In the genomic region with DNA sequence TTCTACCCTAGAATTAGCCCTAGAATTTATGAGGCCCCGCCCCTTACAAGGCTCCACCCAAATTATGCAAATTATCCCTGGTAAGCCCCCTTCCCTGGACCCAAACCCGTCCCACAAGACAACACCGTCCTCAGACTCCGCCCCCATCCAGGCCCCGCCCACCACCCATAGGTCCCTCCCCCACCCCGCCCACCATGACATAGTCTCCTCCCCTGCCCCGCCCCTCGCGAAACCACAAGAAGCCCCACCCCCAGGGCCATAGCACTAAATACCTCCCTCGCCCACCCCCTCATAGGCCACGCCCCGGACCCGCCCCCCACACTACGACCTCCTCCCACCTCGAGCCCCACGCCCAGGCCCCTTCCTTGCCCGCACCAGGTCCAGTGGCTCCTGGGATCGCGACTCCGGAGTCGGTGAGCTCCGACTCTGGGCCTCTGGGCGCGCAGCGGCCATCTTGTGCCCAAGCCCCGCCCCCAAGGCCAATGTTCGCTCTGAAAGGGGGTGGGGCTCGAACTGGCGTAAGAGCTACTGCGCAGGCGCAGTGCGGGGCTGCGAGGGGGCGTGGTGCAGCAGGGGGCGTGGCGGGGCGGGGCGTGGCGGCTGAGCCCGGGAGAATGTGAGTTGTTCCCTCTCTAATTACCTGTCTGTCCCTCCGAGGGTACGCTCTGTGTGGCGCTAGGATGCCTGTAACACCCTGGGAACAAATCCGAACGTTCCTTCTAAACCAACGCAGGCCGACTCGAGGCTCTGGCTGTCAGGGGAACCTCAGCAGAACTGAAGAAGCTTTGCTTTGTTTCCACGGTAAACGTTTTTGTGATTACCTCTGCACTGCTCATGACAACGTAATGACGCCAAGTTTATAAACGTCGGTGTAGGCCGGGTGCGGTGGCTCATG, we compare ENCODE assay signal across 8 cellular contexts. TPM values are rescaled to one million over a fixed set of nuclear protein-coding genes. Genes with fewer than 3 reads are reported as not detected.
DNase-seq lines count a peak whose midpoint lies in the region; ATAC-seq, FAIRE-seq and TF ChIP-seq lines count a peak whose summit lies in the region.

A gene with protein sequence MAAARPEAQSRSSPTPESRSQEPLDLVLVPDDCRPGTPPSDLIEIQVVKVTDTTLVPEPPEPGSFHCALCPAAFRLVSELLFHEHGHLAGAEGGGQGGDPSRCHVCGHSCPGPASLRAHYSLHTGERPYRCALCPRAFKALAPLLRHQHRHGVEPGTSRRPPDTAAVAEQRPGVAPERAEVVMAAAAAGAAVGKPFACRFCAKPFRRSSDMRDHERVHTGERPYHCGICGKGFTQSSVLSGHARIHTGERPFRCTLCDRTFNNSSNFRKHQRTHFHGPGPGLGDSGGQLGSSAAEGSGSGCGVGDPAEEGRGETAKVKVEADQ (minus strand): TSS at position 458 of the 895 bp plus-strand sequence. CDS start 5 bp downstream, at position 453.

- FAIRE-seq in RCC 7860 (lab: Jason Lieb, UNC): no peak

- H3K4me1 ChIP-seq in fibroblast of lung (ENCODE audit: control insufficient read depth, extremely low read depth, insufficient read depth, low read length): peaks cover 5% of the 10 kb centered on the region
- H3K4me1 ChIP-seq in naive thymus-derived CD4-positive, alpha-beta T cell (ENCODE audit: control insufficient read depth in 2 of 2, insufficient read depth in 2 of 2, low read length in 2 of 2): peaks cover 27 to 46% of the 10 kb centered on the region in 2 donors

- H3K9ac ChIP-seq in fibroblast of lung (ENCODE audit: insufficient read depth, low read length): peak within 1 kb of the TSS; percentile 83

- H3K27ac ChIP-seq in fibroblast of lung (ENCODE audit: insufficient read depth, low read length): peak within 1 kb of the TSS; percentile 78
- H3K27ac ChIP-seq in naive thymus-derived CD4-positive, alpha-beta T cell (ENCODE audit: low read depth, low read length): peak within 1 kb of the TSS; percentile 100

- no peaks in the 10 kb centered on the region for H3K79me2 ChIP-seq in fibroblast of lung (ENCODE audit: control insufficient read depth, insufficient read depth, low read length)

- H3K4me1 Mint-ChIP-seq in activated T-helper 17 cell treated with anti-CD3 and anti-CD28 coated beads, Interleukin-2, amount 50 U/mL, for 72 hours: peaks cover 25% of the 10 kb centered on the region
- H3K4me1 Mint-ChIP-seq in naive thymus-derived CD4-positive, alpha-beta T cell: peaks cover 26 to 65% (median 58%) of the 10 kb centered on the region in 7 donors

- peak; percentile 63 for ATAC-seq in GM19372 (IDR thresholded peaks at IDR 0.05; ENCODE audit: low read depth, unreplicated experiment)
- ATAC-seq in activated T-helper 17 cell treated with anti-CD3 and anti-CD28 coated beads, Interleukin-2, amount 50 U/mL, for 72 hours (replicated peaks): peak; percentile 69
- ATAC-seq in naive thymus-derived CD4-positive, alpha-beta T cell: peak; percentile 90

- peaks cover 5% of the 10 kb centered on the region for H3K36me3 ChIP-seq in fibroblast of lung (ENCODE audit: control insufficient read depth, insufficient read depth, low read length)
- H3K36me3 ChIP-seq in naive thymus-derived CD4-positive, alpha-beta T cell (ENCODE audit: control insufficient read depth in 2 of 3, insufficient read depth in 3 of 3, low read length in 3 of 3): peaks cover 0 to 7% (median 0%) of the 10 kb centered on the region in 3 experiments

- DNase-seq in AML-193 (lab: John Stamatoyannopoulos, UW): peak; percentile 80 to 82
- peak; percentile 58 for DNase-seq in LNCaP clone FGC (ENCODE audit: low read depth)
- DNase-seq in RCC 7860 (ENCODE audit: low spot score): peak; percentile 76
- DNase-seq in fibroblast of lung (ENCODE audit: low read depth in 2 of 2): peak; percentile 79 to 94
- DNase-seq in naive thymus-derived CD4-positive, alpha-beta T cell: peak; percentile 89 to 99 (median 95)
- peak; percentile 80 to 86 for DNase-seq in stimulated activated CD8-positive, alpha-beta memory T cell treated with anti-CD3 and anti-CD28 coated beads, Interleukin-7, amount 100 ng/mL, for 48 hours (ENCODE audit: extremely low read depth in 1 of 2, low read depth in 1 of 2)

- H4K20me1 ChIP-seq in fibroblast of lung (ENCODE audit: control insufficient read depth, extremely low read depth, insufficient read depth, low read length): no peaks in the 10 kb centered on the region

- peaks cover 7% of the 10 kb centered on the region for H3K36me3 Mint-ChIP-seq in activated T-helper 17 cell treated with anti-CD3 and anti-CD28 coated beads, Interleukin-2, amount 50 U/mL, for 72 hours (ENCODE audit: low read depth)
- peaks cover 0 to 10% (median 5%) of the 10 kb centered on the region in 5 donors for H3K36me3 Mint-ChIP-seq in naive thymus-derived CD4-positive, alpha-beta T cell

- peak within 1 kb of the TSS; percentile 93 for H3K4me2 ChIP-seq in fibroblast of lung (ENCODE audit: extremely low read depth, insufficient read depth, low read length)

- peak within 1 kb of the TSS; percentile 77 for H3K4me3 Mint-ChIP-seq in activated T-helper 17 cell treated with anti-CD3 and anti-CD28 coated beads, Interleukin-2, amount 50 U/mL, for 72 hours
- peak within 1 kb of the TSS; percentile 78 to 96 (median 90) for H3K4me3 Mint-ChIP-seq in naive thymus-derived CD4-positive, alpha-beta T cell

- intact Hi-C loops in naive thymus-derived CD4-positive, alpha-beta T cell (cut with micrococcal nuclease): loop anchor here (1.0 to 10.0 kb wide), 16 partner anchors 8 to 1160 kb away; partner anchors contain the start of genes FIZ1 (in 2 of the 2), ZNF628 (in 2 of the 2), ZNF865 (in 2 of the 2) and DNAAF3 (in 1 of the 2)

- POLR2A ChIA-PET in naive thymus-derived CD4-positive, alpha-beta T cell (lab: Charles Lee): interaction anchor here (0.6 to 6.9 kb wide), 23 partner anchors 12 to 365 kb away, joined by 3 to 98 read pairs (median 4); partner anchors contain the start of genes FIZ1, ISOC2, KMT5C and PPP6R1

- no peak for TF ChIP-seq CTCF in LNCaP clone FGC (IDR thresholded peaks at IDR 0.05; ENCODE audit: control insufficient read depth, extremely low read depth, insufficient read depth)
- TF ChIP-seq CTCF in fibroblast of lung (conservative IDR thresholded peaks at IDR 0.05 in 1 of 2, IDR thresholded peaks at IDR 0.05 in 1 of 2; ENCODE audit: low read depth in 1 of 2, low read length in 2 of 2): no peak

- no peaks in the 10 kb centered on the region for H3K9me3 Mint-ChIP-seq in activated T-helper 17 cell treated with anti-CD3 and anti-CD28 coated beads, Interleukin-2, amount 50 U/mL, for 72 hours
- H3K9me3 Mint-ChIP-seq in naive thymus-derived CD4-positive, alpha-beta T cell: peaks cover 0 to 2% (median 0%) of the 10 kb centered on the region in 11 donors

- peak within 1 kb of the TSS; percentile 95 for H2AFZ ChIP-seq in fibroblast of lung (ENCODE audit: low read length)

- no peaks in the 10 kb centered on the region for H3K27me3 Mint-ChIP-seq in activated T-helper 17 cell treated with anti-CD3 and anti-CD28 coated beads, Interleukin-2, amount 50 U/mL, for 72 hours
- peaks cover 0 to 18% (median 0%) of the 10 kb centered on the region in 5 donors for H3K27me3 Mint-ChIP-seq in naive thymus-derived CD4-positive, alpha-beta T cell

- H3K4me3 ChIP-seq in LNCaP clone FGC (ENCODE audit: low read depth, low read length) (peak within 1 kb of the TSS; percentile 51), fibroblast of lung (replicated peaks in 1 of 4; ENCODE audit: control extremely low read depth in 1 of 4, insufficient read depth in 1 of 4, low read depth in 3 of 4, low read length in 4 of 4) (peak within 1 kb of the TSS; percentile 43 to 84 (median 68))
- peak within 1 kb of the TSS; percentile 76 for H3K4me3 ChIP-seq in naive thymus-derived CD4-positive, alpha-beta T cell (ENCODE audit: low read length)

- H3K27ac Mint-ChIP-seq in activated T-helper 17 cell treated with anti-CD3 and anti-CD28 coated beads, Interleukin-2, amount 50 U/mL, for 72 hours: peak within 1 kb of the TSS; percentile 90
- H3K27ac Mint-ChIP-seq in naive thymus-derived CD4-positive, alpha-beta T cell: peak within 1 kb of the TSS; percentile 89 to 99 (median 98)

- no peaks in the 10 kb centered on the region for H3K27me3 ChIP-seq in fibroblast of lung (ENCODE audit: control insufficient read depth, insufficient read depth, low read length)
- no peaks in the 10 kb centered on the region for H3K27me3 ChIP-seq in naive thymus-derived CD4-positive, alpha-beta T cell (ENCODE audit: control insufficient read depth in 2 of 2, insufficient read depth in 2 of 2, low read length in 2 of 2)

- CTCF ChIA-PET in naive thymus-derived CD4-positive, alpha-beta T cell (lab: Charles Lee): interaction anchor here (0.6 to 3.0 kb wide), 7 partner anchors 8 to 157 kb away, joined by 3 to 10 read pairs (median 4); partner anchors contain the start of genes FIZ1, NAT14 and ZNF865

- no peaks in the 10 kb centered on the region for H3K9me3 ChIP-seq in fibroblast of lung (ENCODE audit: control insufficient read depth, insufficient read depth, low read depth, low read length)
- H3K9me3 ChIP-seq in naive thymus-derived CD4-positive, alpha-beta T cell (ENCODE audit: control insufficient read depth in 2 of 3, low read length in 3 of 3): no peaks in the 10 kb centered on the region

RNA-seq across cellular contexts. Expression of the gene that starts here (rescaled TPM):
- total RNA-seq in activated T-helper 17 cell treated with anti-CD3 and anti-CD28 coated beads, Interleukin-2, amount 50 U/mL, for 72 hours: 1 to 10 TPM; 4.6 to 5.3 TPM
- 4.6 and 5.6 TPM in 2 replicates for total RNA-seq in fibroblast of lung
- 1.6 and 2.0 TPM in 2 replicates for polyA plus RNA-seq in fibroblast of lung
- polyA plus RNA-seq in fibroblast of lung (2012): 4.9 and 5.5 TPM in 2 replicates
- polyA minus RNA-seq in fibroblast of lung (ENCODE audit: low replicate concordance): 4.9 and 5.3 TPM in 2 replicates
- total RNA-seq in naive thymus-derived CD4-positive, alpha-beta T cell: 10 to 100 TPM in 2 of 5 experiments, 1 to 10 TPM in 3; 5.1 to 17.1 (median 9.0) TPM
- polyA plus RNA-seq in naive thymus-derived CD4-positive, alpha-beta T cell: 1 to 10 TPM in 1 of 2 donors, under 1 TPM in 1; 0.65 to 2.0 TPM

Comparison
In these comparisons a context has a peak if more than half of its experiments do, and no peak if none do; other contexts are left out.
1. Peak in every context shown above with its lines: DNase-seq, ATAC-seq, H3K4me3 ChIP-seq and H3K27ac ChIP-seq.